ENCODE assay signal across 1 cellular context in genomic region chr12:68863109-68863770, GRCh38.
TF ChIP-seq lines count a peak whose summit lies in the region.

No MANE protein-coding gene starts in this region.

TF ChIP-seq in IMR-90, 13 proteins besides CTCF, POLR2A, EP300 and RAD21:
- TF ChIP-seq NFE2L2 (IDR thresholded peaks at IDR 0.05; ENCODE audit: low read depth, low read length) (no peak), BHLHE40 (IDR thresholded peaks at IDR 0.05; ENCODE audit: low read depth, low read length) (no peak), SMC3 (IDR thresholded peaks at IDR 0.05; ENCODE audit: low read depth, low read length) (no peak), MXI1 (IDR thresholded peaks at IDR 0.05; ENCODE audit: borderline replicate concordance, low read depth, low read length) (no peak), ELK1 (IDR thresholded peaks at IDR 0.05; ENCODE audit: borderline replicate concordance, low read depth, low read length) (no peak)
